ENCODE assay signal across 1 cellular context in genomic region chr16:592518-593306, GRCh38.
A peak's percentile ranks its signal among the peaks of the same experiment; 100 is the strongest.
TF ChIP-seq lines count a peak whose summit lies in the region.

No MANE protein-coding gene starts in this region.

TF ChIP-seq in HepG2, 621 proteins besides CTCF, POLR2A, EP300 and RAD21 (continued from another document and continues in another):
- peak; percentile 38; the same call in 1 of the 2 replicates for TF ChIP-seq ARID4A (CRISPR knock-in tag; IDR thresholded peaks at IDR 0.05; ENCODE audit: borderline replicate concordance)
- TF ChIP-seq ZNF234 (CRISPR knock-in tag; conservative IDR thresholded peaks at IDR 0.05), result no peak
- 0 out of 2 replicates have a peak, but pooled peaks have one; percentile 25 for TF ChIP-seq RNF2 (conservative IDR thresholded peaks at IDR 0.05; ENCODE audit: low read depth)
- TF ChIP-seq NCOA5 (CRISPR knock-in tag; IDR thresholded peaks at IDR 0.05), result no peak
- no peak for TF ChIP-seq ZNF607 (CRISPR knock-in tag; IDR thresholded peaks at IDR 0.05; ENCODE audit: borderline replicate concordance)
- TF ChIP-seq PRPF4 (IDR thresholded peaks at IDR 0.05; ENCODE audit: low read depth, low read length, poor library complexity, severe bottlenecking), result no peak
- TF ChIP-seq, protein P1, sequence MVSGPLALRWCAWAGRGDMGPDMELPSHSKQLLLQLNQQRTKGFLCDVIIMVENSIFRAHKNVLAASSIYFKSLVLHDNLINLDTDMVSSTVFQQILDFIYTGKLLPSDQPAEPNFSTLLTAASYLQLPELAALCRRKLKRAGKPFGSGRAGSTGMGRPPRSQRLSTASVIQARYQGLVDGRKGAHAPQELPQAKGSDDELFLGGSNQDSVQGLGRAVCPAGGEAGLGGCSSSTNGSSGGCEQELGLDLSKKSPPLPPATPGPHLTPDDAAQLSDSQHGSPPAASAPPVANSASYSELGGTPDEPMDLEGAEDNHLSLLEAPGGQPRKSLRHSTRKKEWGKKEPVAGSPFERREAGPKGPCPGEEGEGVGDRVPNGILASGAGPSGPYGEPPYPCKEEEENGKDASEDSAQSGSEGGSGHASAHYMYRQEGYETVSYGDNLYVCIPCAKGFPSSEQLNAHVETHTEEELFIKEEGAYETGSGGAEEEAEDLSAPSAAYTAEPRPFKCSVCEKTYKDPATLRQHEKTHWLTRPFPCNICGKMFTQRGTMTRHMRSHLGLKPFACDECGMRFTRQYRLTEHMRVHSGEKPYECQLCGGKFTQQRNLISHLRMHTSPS (CRISPR knock-in tag; IDR thresholded peaks at IDR 0.05; ENCODE audit: low read depth), result no peak
- TF ChIP-seq ZBTB7A (CRISPR knock-in tag; IDR thresholded peaks at IDR 0.05), result 0 out of 2 replicates have a peak, but pooled peaks have one; percentile 35
- TF ChIP-seq NR3C1 (CRISPR knock-in tag; IDR thresholded peaks at IDR 0.05), result no peak
- TF ChIP-seq KLF12 (CRISPR knock-in tag; IDR thresholded peaks at IDR 0.05; ENCODE audit: borderline replicate concordance), result no peak
- TF ChIP-seq PCBP2 (optimal IDR thresholded peaks at IDR 0.05; ENCODE audit: low read depth, low read length, poor library complexity, severe bottlenecking), result no peak
- no peak for TF ChIP-seq PBX2 (CRISPR knock-in tag; IDR thresholded peaks at IDR 0.05)
- TF ChIP-seq JUND (CRISPR knock-in tag; IDR thresholded peaks at IDR 0.05), result no peak
- TF ChIP-seq SRY (CRISPR knock-in tag; IDR thresholded peaks at IDR 0.05), result no peak
- no peak for TF ChIP-seq ZBTB40 (IDR thresholded peaks at IDR 0.05)
- peak; percentile 21; the same call in 1 of the 2 replicates for TF ChIP-seq ZBTB40 (CRISPR knock-in tag; IDR thresholded peaks at IDR 0.05)
- TF ChIP-seq ZNF407 (CRISPR knock-in tag; IDR thresholded peaks at IDR 0.05; ENCODE audit: not compliant biosample characterization), result peak; percentile 44
- no peak for TF ChIP-seq STAT5B (CRISPR knock-in tag; IDR thresholded peaks at IDR 0.05)
- no peak for TF ChIP-seq ZFP82 (CRISPR knock-in tag; IDR thresholded peaks at IDR 0.05; ENCODE audit: borderline replicate concordance)
- TF ChIP-seq ZNF10 (CRISPR knock-in tag; IDR thresholded peaks at IDR 0.05; ENCODE audit: borderline replicate concordance, low read depth), result no peak
- TF ChIP-seq, protein P2, sequence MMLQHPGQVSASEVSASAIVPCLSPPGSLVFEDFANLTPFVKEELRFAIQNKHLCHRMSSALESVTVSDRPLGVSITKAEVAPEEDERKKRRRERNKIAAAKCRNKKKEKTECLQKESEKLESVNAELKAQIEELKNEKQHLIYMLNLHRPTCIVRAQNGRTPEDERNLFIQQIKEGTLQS (CRISPR knock-in tag; IDR thresholded peaks at IDR 0.05), result no peak
- TF ChIP-seq, protein P3, sequence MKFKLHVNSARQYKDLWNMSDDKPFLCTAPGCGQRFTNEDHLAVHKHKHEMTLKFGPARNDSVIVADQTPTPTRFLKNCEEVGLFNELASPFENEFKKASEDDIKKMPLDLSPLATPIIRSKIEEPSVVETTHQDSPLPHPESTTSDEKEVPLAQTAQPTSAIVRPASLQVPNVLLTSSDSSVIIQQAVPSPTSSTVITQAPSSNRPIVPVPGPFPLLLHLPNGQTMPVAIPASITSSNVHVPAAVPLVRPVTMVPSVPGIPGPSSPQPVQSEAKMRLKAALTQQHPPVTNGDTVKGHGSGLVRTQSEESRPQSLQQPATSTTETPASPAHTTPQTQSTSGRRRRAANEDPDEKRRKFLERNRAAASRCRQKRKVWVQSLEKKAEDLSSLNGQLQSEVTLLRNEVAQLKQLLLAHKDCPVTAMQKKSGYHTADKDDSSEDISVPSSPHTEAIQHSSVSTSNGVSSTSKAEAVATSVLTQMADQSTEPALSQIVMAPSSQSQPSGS (CRISPR knock-in tag; IDR thresholded peaks at IDR 0.05), result no peak
- TF ChIP-seq MXI1 (IDR thresholded peaks at IDR 0.05; ENCODE audit: borderline replicate concordance, low read depth, low read length), result 0 out of 3 replicates have a peak, but pooled peaks have one; percentile 26
- peak; percentile 10 for TF ChIP-seq TEAD3 (CRISPR knock-in tag; optimal IDR thresholded peaks at IDR 0.05; ENCODE audit: borderline replicate concordance)
